18 cellular contexts compared by ENCODE assay signal in genomic region chr4:38684271-38684670, GRCh38. TPM values are rescaled to one million over a fixed set of nuclear protein-coding genes. Genes with fewer than 3 reads are reported as not detected.
A peak's percentile ranks its signal among the peaks of the same experiment; 100 is the strongest.
DNase-seq lines count a peak whose midpoint lies in the region; ATAC-seq and TF ChIP-seq lines count a peak whose summit lies in the region.
"Had no signal": no experiment of that assay in that cellular context is flagged by ENCODE, and none has a peak within 500 bp of the region (broad histone marks: within the 10 kb centered on the region; RNA-seq: fewer than 3 reads in every experiment).

No MANE protein-coding gene starts in this region.

- CTCF ChIA-PET in T-cell (lab: Charles Lee) = interaction anchor here in 1 of 2 donors (1.0 kb wide), 2 partner anchors 9 to 504 kb away, joined by 3 to 8 read pairs; no protein-coding TSS in a partner anchor

- H3K36me3 Mint-ChIP-seq in activated naive CD4-positive, alpha-beta T cell treated with anti-CD3 and anti-CD28 coated beads, Interleukin-2, amount 50 U/mL, for 24 hours = peaks cover 16% of the 10 kb centered on the region
- H3K36me3 Mint-ChIP-seq in T-cell (peaks cover 62% of the 10 kb centered on the region), immature natural killer cell (peaks cover 14 to 32% (median 32%) of the 10 kb centered on the region in 3 donors)

- ATAC-seq in T-cell (replicated peaks in 1 of 4) (peak; percentile 44 to 66 (median 49)), GM21381 (IDR thresholded peaks at IDR 0.05; ENCODE audit: unreplicated experiment) (no peak)
- ATAC-seq: gastroesophageal sphincter had no signal

- intact Hi-C loops in transverse colon (cut with DNase I; ENCODE audit: low total_unique reads) = no loop called here

- H3K27ac Mint-ChIP-seq in activated naive CD4-positive, alpha-beta T cell treated with anti-CD3 and anti-CD28 coated beads, Interleukin-2, amount 50 U/mL, for 24 hours = peak overlapping the region; percentile 82
- H3K27ac Mint-ChIP-seq in T-cell = peak overlapping the region; percentile 28 to 67
- H3K27ac Mint-ChIP-seq in immature natural killer cell = peak overlapping the region; percentile 88 to 92 (median 90)

- H3K4me1 ChIP-seq in transverse colon = peaks cover 9 to 80% (median 37%) of the 10 kb centered on the region in 4 donors

- H3K9me3 Mint-ChIP-seq in activated naive CD4-positive, alpha-beta T cell treated with anti-CD3 and anti-CD28 coated beads, Interleukin-2, amount 50 U/mL, for 24 hours = no peaks in the 10 kb centered on the region
- H3K9me3 Mint-ChIP-seq in T-cell (no peaks in the 10 kb centered on the region), immature natural killer cell (peaks cover 0 to 2% (median 0%) of the 10 kb centered on the region in 6 donors)

- H3K27me3 ChIP-seq in transverse colon = no peaks in the 10 kb centered on the region
- H3K27me3 ChIP-seq: esophagus muscularis mucosa, gastroesophageal sphincter, thyroid gland had no signal

- H3K4me3 ChIP-seq in transverse colon = no peak overlapping the region
- H3K4me3 ChIP-seq: esophagus muscularis mucosa, gastroesophageal sphincter, thyroid gland had no signal

- TF ChIP-seq CTCF in transverse colon (IDR thresholded peaks at IDR 0.05) = no peak

- TF ChIP-seq POLR2A in transverse colon (IDR thresholded peaks at IDR 0.05) = no peak

- no peak for DNase-seq in activated naive CD4-positive, alpha-beta T cell (lab: John Stamatoyannopoulos, UW)
- no peak for DNase-seq in T-cell
- DNase-seq in immature natural killer cell = peak; percentile 60 to 69 (median 66)
- DNase-seq in EL = no peak
- DNase-seq in kidney tubule cell (ENCODE audit: low spot score) = no peak
- no peak for DNase-seq in transverse colon
- DNase-seq: aorta; central memory CD4-positive, alpha-beta T cell; DMS79 treated with DMSO at 0.1 percent for 48 hours; effector CD4-positive, alpha-beta T cell; NCI-H1417 treated with DMSO at 0.1 percent for 48 hours; NCI-H526; stimulated activated CD8-positive, alpha-beta memory T cell treated with anti-CD3 and anti-CD28 coated beads, Interleukin-4, amount 100 ng/mL, for 48 hours; thyroid gland had no signal

- in situ Hi-C loops in transverse colon (cut with MboI; ENCODE audit: low pct_ligation_motif_present in 1 of 4, low pct_unique_long_range_greater_than_20kb in 1 of 4, low sequenced_read_pairs in 3 of 4) = no loop called here

- H3K27me3 Mint-ChIP-seq in activated naive CD4-positive, alpha-beta T cell treated with anti-CD3 and anti-CD28 coated beads, Interleukin-2, amount 50 U/mL, for 24 hours = no peaks in the 10 kb centered on the region
- no peaks in the 10 kb centered on the region for H3K27me3 Mint-ChIP-seq in T-cell
- peaks cover 7 to 18% (median 14%) of the 10 kb centered on the region in 3 donors for H3K27me3 Mint-ChIP-seq in immature natural killer cell (ENCODE audit: low read depth in 3 of 3)

- H3K9me3 ChIP-seq in transverse colon = no peaks in the 10 kb centered on the region
- H3K9me3 ChIP-seq: esophagus muscularis mucosa, gastroesophageal sphincter, thyroid gland had no signal

- H3K4me1 Mint-ChIP-seq in activated naive CD4-positive, alpha-beta T cell treated with anti-CD3 and anti-CD28 coated beads, Interleukin-2, amount 50 U/mL, for 24 hours = peaks cover 89% of the 10 kb centered on the region
- H3K4me1 Mint-ChIP-seq in T-cell (peaks cover 87 to 95% (median 88%) of the 10 kb centered on the region in 3 donors), immature natural killer cell (peaks cover 91 to 93% of the 10 kb centered on the region in 2 donors)

- no peak for TF ChIP-seq EP300 in transverse colon (IDR thresholded peaks at IDR 0.05; ENCODE audit: low read depth)

- H3K4me3 Mint-ChIP-seq in activated naive CD4-positive, alpha-beta T cell treated with anti-CD3 and anti-CD28 coated beads, Interleukin-2, amount 50 U/mL, for 24 hours = peak overlapping the region; percentile 69
- H3K4me3 Mint-ChIP-seq in T-cell (peak overlapping the region in 2 of 3 donors; percentile 13 to 67), immature natural killer cell (peak overlapping the region; percentile 64 to 83 (median 72))

- POLR2A ChIA-PET in T-cell (lab: Charles Lee) = interaction anchor here in 1 of 2 donors (0.8 kb wide), 1 partner anchor 40 kb away, joined by 11 read pairs; no protein-coding TSS in a partner anchor

- WGBS in transverse colon (ENCODE audit: low coverage in 1 of 2), 2 donors = 63% methylated on average over 1 to 2 of the region's 2 CpGs

- peak overlapping the region in 2 of 4 donors; percentile 8 to 10 for H3K27ac ChIP-seq in transverse colon
- H3K27ac ChIP-seq: thyroid gland had no signal

- H3K36me3 ChIP-seq in transverse colon = peaks cover 0 to 35% (median 17%) of the 10 kb centered on the region in 4 donors

RNA-seq across cellular contexts. Expression of gene KLF3, which starts 20.3 kb away (rescaled TPM):
- 100 to 1,000 TPM; 115 to 127 (median 124) TPM for total RNA-seq in T-cell
- polyA plus RNA-seq in immature natural killer cell = 10 to 100 TPM; 41.3 to 78.0 (median 63.8) TPM
- total RNA-seq in transverse colon = 100 to 1,000 TPM; 111 to 174 (median 132) TPM

Comparison
In these comparisons a context has a peak if more than half of its experiments do, and no peak if none do; other contexts are left out.
1. DNase-seq: peak in immature natural killer cell (3 of 3); none in activated naive CD4-positive, alpha-beta T cell (0 of 4), T-cell (0 of 34), EL (single experiment), kidney tubule cell (single experiment) and transverse colon (single experiment).
2. Peak in every context shown above with its lines, with median percentiles within 50 percentile points of each other: H3K27ac Mint-ChIP-seq and H3K4me3 Mint-ChIP-seq.